In genomic region chr22:20142711-20143621, GRCh38 we compare ENCODE assay signal across 1 cellular context.
TF ChIP-seq lines count a peak whose summit lies in the region.

No MANE protein-coding gene starts in this region.

TF ChIP-seq in endothelial cell of umbilical vein, 7 proteins besides CTCF, POLR2A, EP300 and RAD21:
- TF ChIP-seq MAX (IDR thresholded peaks at IDR 0.05; ENCODE audit: insufficient read depth, insufficient read length): no peak
- no peak for TF ChIP-seq POLR2AphosphoS5 (IDR thresholded peaks at IDR 0.05; ENCODE audit: insufficient read depth, low read depth, low read length)
- no peak for TF ChIP-seq JUN (IDR thresholded peaks at IDR 0.05; ENCODE audit: borderline replicate concordance, insufficient read depth, insufficient read length, low read depth)
- TF ChIP-seq GATA2 (IDR thresholded peaks at IDR 0.05; ENCODE audit: insufficient read depth, insufficient read length, low read depth, low read length): no peak
